Comparison of ENCODE assay signal across 18 cellular contexts in the genomic region with DNA sequence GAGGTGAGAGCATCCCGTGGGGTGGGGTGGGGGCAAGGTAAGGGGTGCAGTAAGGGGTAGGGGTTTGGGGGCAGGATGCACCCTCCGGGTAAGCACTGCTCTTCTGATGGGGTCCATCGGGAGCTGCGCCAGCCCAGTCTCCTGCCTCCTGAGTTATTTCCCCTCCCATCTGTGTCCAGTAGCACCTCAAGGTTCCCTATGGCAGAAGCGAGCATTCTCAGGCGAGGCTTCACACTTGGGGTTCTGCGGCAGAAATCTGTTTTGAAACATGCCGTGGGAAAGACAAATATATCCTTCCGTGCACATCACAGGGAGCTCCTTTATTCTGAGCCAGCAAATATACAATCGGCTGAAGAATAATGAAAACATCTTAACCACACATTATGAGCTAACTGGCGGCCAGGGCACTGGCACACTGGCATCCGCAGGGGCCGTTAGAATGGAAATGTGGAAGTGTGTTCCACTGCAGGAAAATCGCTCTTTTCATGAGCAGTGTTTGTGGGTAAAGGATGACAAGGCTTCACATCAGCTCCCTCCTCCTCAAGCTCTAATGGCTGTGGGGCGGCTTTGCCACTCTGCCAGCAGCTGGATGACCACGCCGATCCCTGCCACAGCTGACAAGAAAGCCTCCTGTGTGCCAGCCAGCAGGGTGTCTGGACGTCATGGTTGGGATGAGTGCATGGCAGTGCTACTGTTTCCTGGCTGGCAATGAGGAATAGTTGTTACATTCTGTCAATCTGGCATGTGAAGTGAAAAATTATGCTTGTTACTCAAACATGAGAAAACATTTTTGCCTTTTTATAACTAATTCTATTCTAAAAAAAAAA. TPM values are rescaled to one million over a fixed set of nuclear protein-coding genes. Genes with fewer than 3 reads are reported as not detected.
"Had no signal": no experiment of that assay in that cellular context is flagged by ENCODE, and none has a peak within 500 bp of the region (broad histone marks: within the 10 kb centered on the region; RNA-seq: fewer than 3 reads in every experiment).

No MANE protein-coding gene starts in this region.

- ATAC-seq: activated CD8-positive, alpha-beta memory T cell treated with anti-CD3 and anti-CD28 coated beads, Interleukin-2, amount 10 ng/mL, durations not matched to agents 7 days and 5 days; activated naive CD4-positive, alpha-beta T cell treated with anti-CD3 and anti-CD28 coated beads, Interleukin-2, amount 50 U/mL, for 72 hours; natural killer cell treated with Interleukin-12 subunit alpha and Interleukin-12 subunit beta and Interleukin-15 and Interleukin-18, amount 100 ng/mL, for 72 hours; right lobe of liver had no signal

- H3K27me3 ChIP-seq: right lobe of liver, suprapubic skin, upper lobe of left lung had no signal

- H3K27ac ChIP-seq: right lobe of liver, suprapubic skin, upper lobe of left lung had no signal

- DNase-seq: activated CD4-positive, alpha-beta T cell treated with anti-CD3 and anti-CD28 coated beads, Interleukin-2, amount 50 U/mL, for 48 hours; activated CD4-positive, CD25-positive, alpha-beta regulatory T cell treated with anti-CD3 and anti-CD28 coated beads, Interleukin-2, amount 50 U/mL, for 72 hours; activated CD8-positive, alpha-beta memory T cell treated with anti-CD3 and anti-CD28 coated beads, Interleukin-2, amount 10 ng/mL, durations not matched to agents 7 days and 5 days; activated effector memory CD4-positive, alpha-beta T cell treated with Interleukin-2 at 50 U/mL for 16 hours; activated T-cell treated with anti-CD3 and anti-CD28 coated beads, Interleukin-2, amount 50 U/mL, for 24 hours; amniotic stem cell; effector memory CD4-positive, alpha-beta T cell; immature natural killer cell; mammary epithelial cell; right lobe of liver; SHP77 treated with DMSO at 0.1 percent for 48 hours; stimulated activated CD4-positive, alpha-beta T cell treated with anti-CD3 and anti-CD28 coated beads, Interleukin-2, amount 100 ng/mL, for 24 hours; stimulated activated naive CD4-positive, alpha-beta T cell; upper lobe of left lung had no signal

- H3K9me3 ChIP-seq: right lobe of liver, suprapubic skin, upper lobe of left lung had no signal

- H3K4me3 ChIP-seq: right lobe of liver, suprapubic skin, upper lobe of left lung had no signal

- H3K4me1 ChIP-seq: right lobe of liver, suprapubic skin, upper lobe of left lung had no signal

RNA-seq across cellular contexts. Expression of a gene that starts 24.7 kb away (rescaled TPM):
- total RNA-seq: activated CD8-positive, alpha-beta memory T cell treated with anti-CD3 and anti-CD28 coated beads, Interleukin-2, amount 10 ng/mL, durations not matched to agents 7 days and 5 days; activated naive CD4-positive, alpha-beta T cell treated with anti-CD3 and anti-CD28 coated beads, Interleukin-2, amount 50 U/mL, for 72 hours; mammary epithelial cell; natural killer cell treated with Interleukin-12 subunit alpha and Interleukin-12 subunit beta and Interleukin-15 and Interleukin-18, amount 100 ng/mL, for 72 hours; osteocyte had no signal
- polyA plus RNA-seq: immature natural killer cell, mammary epithelial cell had no signal

RNA-seq across cellular contexts. Expression of a gene that starts 31.6 kb away (rescaled TPM):
- total RNA-seq: activated CD8-positive, alpha-beta memory T cell treated with anti-CD3 and anti-CD28 coated beads, Interleukin-2, amount 10 ng/mL, durations not matched to agents 7 days and 5 days; activated naive CD4-positive, alpha-beta T cell treated with anti-CD3 and anti-CD28 coated beads, Interleukin-2, amount 50 U/mL, for 72 hours; natural killer cell treated with Interleukin-12 subunit alpha and Interleukin-12 subunit beta and Interleukin-15 and Interleukin-18, amount 100 ng/mL, for 72 hours had no signal
- polyA plus RNA-seq: immature natural killer cell had no signal

RNA-seq across cellular contexts. Expression of a gene that starts 43.4 kb away (rescaled TPM):
- total RNA-seq: activated CD8-positive, alpha-beta memory T cell treated with anti-CD3 and anti-CD28 coated beads, Interleukin-2, amount 10 ng/mL, durations not matched to agents 7 days and 5 days; activated naive CD4-positive, alpha-beta T cell treated with anti-CD3 and anti-CD28 coated beads, Interleukin-2, amount 50 U/mL, for 72 hours; natural killer cell treated with Interleukin-12 subunit alpha and Interleukin-12 subunit beta and Interleukin-15 and Interleukin-18, amount 100 ng/mL, for 72 hours had no signal
- polyA plus RNA-seq: immature natural killer cell had no signal
